ENCODE assay signal across 29 cellular contexts in genomic region chrX:53584891-53585290, GRCh38.
"Had no signal": no experiment of that assay in that cellular context is flagged by ENCODE, and none has a peak within 500 bp of the region (broad histone marks: within the 10 kb centered on the region; RNA-seq: fewer than 3 reads in every experiment).

No MANE protein-coding gene starts in this region.

- DNase-seq: activated CD4-positive, alpha-beta T cell treated with anti-CD3 and anti-CD28 coated beads, Interleukin-2, amount 10 ng/mL, durations not matched to agents 24 days and 14 days; activated CD4-positive, alpha-beta T cell treated with anti-CD3 and anti-CD28 coated beads, Interleukin-2, amount 50 U/mL, for 4 hours; activated CD8-positive, alpha-beta T cell treated with anti-CD3 and anti-CD28 coated beads for 36 hours; activated gamma-delta T cell; activated naive CD4-positive, alpha-beta T cell treated with Interleukin-2 at 50 U/mL for 16 hours; activated naive CD8-positive, alpha-beta T cell treated with anti-CD3 and anti-CD28 coated beads, Interleukin-2, amount 10 ng/mL, durations not matched to agents 7 days and 5 days; activated T-cell treated with anti-CD3 and anti-CD28 coated beads, Interleukin-2, amount 50 U/mL, for 1 hour; activated T-cell treated with anti-CD3 and anti-CD28 coated beads, Interleukin-2, amount 50 U/mL, for 72 hours; Kasumi-1; KG1; MM.1S; MV-4-11; NCI-H1092; NCI-H1436 treated with DMSO at 0.1 percent for 48 hours; NCI-H1694 treated with DMSO at 0.1 percent for 48 hours; NCI-H2029; NCI-H345; NCI-H526; NCI-H748 treated with DMSO at 0.1 percent for 48 hours; NK-92 treated with Interleukin-12 subunit alpha and Interleukin-12 subunit beta, amount 100 ng/mL, for 24 hours; SHP77; SJCRH30; SK-N-SH had no signal

- H3K27me3 ChIP-seq: cardiac muscle cell, SJCRH30 had no signal

- H3K27ac Mint-ChIP-seq: activated CD4-positive, alpha-beta T cell treated with anti-CD3 and anti-CD28 coated beads, Interleukin-2, amount 10 ng/mL, durations not matched to agents 24 days and 14 days; activated CD8-positive, alpha-beta T cell treated with anti-CD3 and anti-CD28 coated beads for 36 hours; activated naive CD4-positive, alpha-beta T cell treated with anti-CD3 and anti-CD28 coated beads, Interleukin-2, amount 50 U/mL, for 24 hours; activated naive CD8-positive, alpha-beta T cell treated with anti-CD3 and anti-CD28 coated beads, Interleukin-2, amount 10 ng/mL, durations not matched to agents 7 days and 5 days; activated T-cell treated with anti-CD3 and anti-CD28 coated beads, Interleukin-2, amount 50 U/mL, for 72 hours; activated T-helper 2 cell treated with anti-CD3 and anti-CD28 coated beads, Interferon-gamma antibody, Interleukin-2, Interleukin-4, amounts not matched to agents 10 μg/mL and 5 μg/mL and 100 μg/mL, durations not matched to agents 14 hours and 24 hours and 36 hours; T-helper 1 cell treated with Interleukin-12 subunit alpha and Interleukin-12 subunit beta and Interleukin-4 antibody, amounts not matched to agents 30 μg/mL and 1 μg/mL, for 36 hours; T-helper 2 cell treated with Interferon-gamma antibody and Interleukin-4, amounts not matched to agents 5 μg/mL and 100 μg/mL, for 36 hours had no signal

- ATAC-seq: activated CD8-positive, alpha-beta T cell treated with anti-CD3 and anti-CD28 coated beads for 36 hours; activated T-cell treated with anti-CD3 and anti-CD28 coated beads, Interleukin-2, amount 50 U/mL, for 72 hours had no signal

- H3K4me3 ChIP-seq: cardiac muscle cell, SJCRH30 had no signal

- H3K9me3 Mint-ChIP-seq: activated CD4-positive, alpha-beta T cell treated with anti-CD3 and anti-CD28 coated beads, Interleukin-2, amount 10 ng/mL, durations not matched to agents 24 days and 14 days; activated CD8-positive, alpha-beta T cell treated with anti-CD3 and anti-CD28 coated beads for 36 hours; activated naive CD4-positive, alpha-beta T cell treated with anti-CD3 and anti-CD28 coated beads, Interleukin-2, amount 50 U/mL, for 24 hours; activated naive CD8-positive, alpha-beta T cell treated with anti-CD3 and anti-CD28 coated beads, Interleukin-2, amount 10 ng/mL, durations not matched to agents 7 days and 5 days; activated T-cell treated with anti-CD3 and anti-CD28 coated beads, Interleukin-2, amount 50 U/mL, for 72 hours; activated T-helper 2 cell treated with anti-CD3 and anti-CD28 coated beads, Interferon-gamma antibody, Interleukin-2, Interleukin-4, amounts not matched to agents 10 μg/mL and 5 μg/mL and 100 μg/mL, durations not matched to agents 14 hours and 24 hours and 36 hours; central memory CD8-positive, alpha-beta T cell; T-helper 1 cell treated with Interleukin-12 subunit alpha and Interleukin-12 subunit beta and Interleukin-4 antibody, amounts not matched to agents 30 μg/mL and 1 μg/mL, for 36 hours; T-helper 2 cell treated with Interferon-gamma antibody and Interleukin-4, amounts not matched to agents 5 μg/mL and 100 μg/mL, for 36 hours had no signal

- H3K4me3 Mint-ChIP-seq: activated CD4-positive, alpha-beta T cell treated with anti-CD3 and anti-CD28 coated beads, Interleukin-2, amount 10 ng/mL, durations not matched to agents 24 days and 14 days; activated CD8-positive, alpha-beta T cell treated with anti-CD3 and anti-CD28 coated beads for 36 hours; activated naive CD4-positive, alpha-beta T cell treated with anti-CD3 and anti-CD28 coated beads, Interleukin-2, amount 50 U/mL, for 24 hours; activated naive CD8-positive, alpha-beta T cell treated with anti-CD3 and anti-CD28 coated beads, Interleukin-2, amount 10 ng/mL, durations not matched to agents 7 days and 5 days; activated T-cell treated with anti-CD3 and anti-CD28 coated beads, Interleukin-2, amount 50 U/mL, for 72 hours; central memory CD8-positive, alpha-beta T cell; T-helper 1 cell treated with Interleukin-12 subunit alpha and Interleukin-12 subunit beta and Interleukin-4 antibody, amounts not matched to agents 30 μg/mL and 1 μg/mL, for 36 hours; T-helper 2 cell treated with Interferon-gamma antibody and Interleukin-4, amounts not matched to agents 5 μg/mL and 100 μg/mL, for 36 hours had no signal

- H3K4me1 Mint-ChIP-seq: activated naive CD8-positive, alpha-beta T cell treated with anti-CD3 and anti-CD28 coated beads, Interleukin-2, amount 10 ng/mL, durations not matched to agents 7 days and 5 days; central memory CD8-positive, alpha-beta T cell had no signal

- H3K27ac ChIP-seq: cardiac muscle cell, SJCRH30 had no signal

- H3K27me3 Mint-ChIP-seq: activated CD4-positive, alpha-beta T cell treated with anti-CD3 and anti-CD28 coated beads, Interleukin-2, amount 10 ng/mL, durations not matched to agents 24 days and 14 days; activated CD8-positive, alpha-beta T cell treated with anti-CD3 and anti-CD28 coated beads for 36 hours; activated naive CD4-positive, alpha-beta T cell treated with anti-CD3 and anti-CD28 coated beads, Interleukin-2, amount 50 U/mL, for 24 hours; activated naive CD8-positive, alpha-beta T cell treated with anti-CD3 and anti-CD28 coated beads, Interleukin-2, amount 10 ng/mL, durations not matched to agents 7 days and 5 days; central memory CD8-positive, alpha-beta T cell had no signal
